ENCODE assay signal across 8 cellular contexts in the genomic region with DNA sequence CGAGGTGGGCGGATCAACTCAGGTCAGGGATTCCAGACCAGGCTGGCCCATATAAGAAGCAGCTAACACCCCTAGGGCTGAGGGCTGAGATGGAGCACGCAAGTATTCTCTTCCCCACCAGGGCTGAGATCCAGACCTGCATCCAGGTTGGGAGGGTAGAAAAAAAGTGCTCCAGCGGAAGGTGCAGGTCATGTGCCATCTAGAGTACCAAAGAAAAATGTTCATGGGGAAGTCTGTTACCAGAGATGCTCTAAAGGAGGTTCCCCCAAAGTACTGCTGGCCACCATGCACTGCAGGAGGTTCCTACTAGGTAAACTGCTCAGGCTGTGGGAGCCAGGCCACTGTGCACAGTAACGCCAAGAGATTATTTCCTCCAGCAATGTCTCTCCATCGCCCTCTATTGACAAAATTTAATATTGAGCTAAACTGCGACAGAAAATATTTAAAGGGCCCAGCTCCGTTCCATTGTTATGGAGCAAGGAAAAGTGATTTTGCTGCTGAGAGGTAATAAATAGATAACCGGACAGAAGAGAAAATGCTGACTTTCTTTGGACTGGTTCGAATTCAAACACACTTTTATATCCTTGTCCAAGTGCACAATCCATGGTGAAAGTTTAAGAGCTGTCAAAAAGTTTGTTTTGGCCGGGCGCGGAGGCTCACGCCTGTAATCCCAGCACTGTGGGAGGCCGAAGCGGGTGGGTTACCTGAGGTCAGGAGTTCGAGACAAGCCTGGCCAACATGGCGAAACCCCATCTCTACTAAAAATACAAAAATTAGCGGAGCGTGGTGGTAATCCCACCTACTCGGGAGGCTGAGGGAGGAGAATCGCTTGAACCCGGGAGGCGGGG.
A peak's percentile ranks its signal among the peaks of the same experiment; 100 is the strongest.
DNase-seq lines count a peak whose midpoint lies in the region; ATAC-seq, FAIRE-seq and TF ChIP-seq lines count a peak whose summit lies in the region.

No MANE protein-coding gene starts in this region.

- H3K4me1 ChIP-seq in small intestine (ENCODE audit: control insufficient read depth in 2 of 2, insufficient read depth in 1 of 2, low read depth in 1 of 2, low read length in 1 of 2): no peaks in the 10 kb centered on the region

- peak; percentile 72 for TF ChIP-seq CTCF in GM12872 (IDR thresholded peaks at IDR 0.05; ENCODE audit: insufficient read depth, low read depth, low read length)

- H3K9me3 ChIP-seq in small intestine (ENCODE audit: control insufficient read depth, low read depth): no peaks in the 10 kb centered on the region

- ATAC-seq in HG03039 (IDR thresholded peaks at IDR 0.05; ENCODE audit: unreplicated experiment) (peak; percentile 22), HG02763 (IDR thresholded peaks at IDR 0.05; ENCODE audit: unreplicated experiment) (no peak)

- WGBS in small intestine, 3 donors: 12% methylated on average over 24 of the region's 24 CpGs

- no peaks in the 10 kb centered on the region for H3K27me3 ChIP-seq in small intestine (ENCODE audit: control insufficient read depth in 2 of 2, insufficient read depth in 2 of 2, low read length in 2 of 2)

- peak; percentile 29 for DNase-seq in NCI-H2107 treated with DMSO at 0.1 percent for 48 hours (lab: John Stamatoyannopoulos, UW; ENCODE audit: unreplicated experiment)
- peak; percentile 74 for DNase-seq in central memory CD4-positive, alpha-beta T cell
- DNase-seq in iris pigment epithelial cell (ENCODE audit: low read depth): peak; percentile 76
- peak; percentile 90 for DNase-seq in small intestine

- H3K4me3 ChIP-seq in small intestine (ENCODE audit: low read depth in 1 of 2, low read length in 2 of 2): peak overlapping the region; percentile 66 to 67

- no peaks in the 10 kb centered on the region for H3K36me3 ChIP-seq in small intestine (ENCODE audit: control insufficient read depth in 2 of 2, insufficient read depth in 2 of 2, low read length in 2 of 2)

- H3K27ac ChIP-seq in small intestine (ENCODE audit: low read depth in 1 of 2, low read length in 1 of 2): peak overlapping the region; percentile 11 to 95

- FAIRE-seq in TTC549 (lab: Jason Lieb, UNC) (peak; percentile 93), small intestine (lab: Jason Lieb, UNC) (no peak)

Comparison
In these comparisons a context has a peak if more than half of its experiments do, and no peak if none do; other contexts are left out.
1. DNase-seq: peak in every context shown above with its lines; median percentile 90 in small intestine; 76 in iris pigment epithelial cell; 74 in central memory CD4-positive, alpha-beta T cell; 29 in NCI-H2107 treated with DMSO at 0.1 percent for 48 hours.